21 cellular contexts compared by ENCODE assay signal in genomic region chr14:39884091-39884490, GRCh38.
"Had no signal": no experiment of that assay in that cellular context is flagged by ENCODE, and none has a peak within 500 bp of the region (broad histone marks: within the 10 kb centered on the region; RNA-seq: fewer than 3 reads in every experiment).

No MANE protein-coding gene starts in this region.

- H3K4me3 Mint-ChIP-seq: naive thymus-derived CD4-positive, alpha-beta T cell; nephron progenitor cell; stimulated activated naive B cell treated with anti-CD40 and anti-IgM and Interleukin-4, amounts not matched to agents 10 μg/mL and 1 μg/mL and 100 μg/mL, for 72 hours; stimulated activated naive CD8-positive, alpha-beta T cell treated with anti-CD3 and anti-CD28 coated beads, Interleukin-15, amount 100 ng/mL, for 72 hours had no signal

- DNase-seq: cortex of kidney; dorsolateral prefrontal cortex; effector CD8-positive, alpha-beta T cell; foreskin melanocyte; head of caudate nucleus; left colon; left ventricle myocardium superior; naive thymus-derived CD4-positive, alpha-beta T cell; nephron progenitor cell; posterior cingulate gyrus; sigmoid colon; stimulated activated CD4-positive, alpha-beta T cell treated with anti-CD3 and anti-CD28 coated beads, Interleukin-2, amount 100 ng/mL, for 24 hours; stimulated activated CD4-positive, alpha-beta T cell treated with anti-CD3 and anti-CD28 coated beads, Interleukin-4, amount 100 ng/mL, for 4 hours; stimulated activated naive B cell treated with anti-CD40 and anti-IgM and Interleukin-4, amounts not matched to agents 10 μg/mL and 1 μg/mL and 100 μg/mL, for 72 hours; stimulated activated naive CD8-positive, alpha-beta T cell treated with anti-CD3 and anti-CD28 coated beads, Interleukin-15, amount 100 ng/mL, for 72 hours; testis had no signal

- H3K4me2 ChIP-seq: hepatocyte had no signal

- H3K27me3 ChIP-seq: dorsolateral prefrontal cortex, hepatocyte, neutrophil, right atrium auricular region, sigmoid colon, testis, tibial nerve had no signal

- H3K4me3 ChIP-seq: dorsolateral prefrontal cortex, hepatocyte, right atrium auricular region, sigmoid colon, skin epidermis, testis, tibial nerve had no signal

- H3K9me3 ChIP-seq: neutrophil, sigmoid colon, testis had no signal

- H3K36me3 ChIP-seq: neutrophil, right atrium auricular region, sigmoid colon, tibial nerve had no signal

- H3K27ac ChIP-seq: dorsolateral prefrontal cortex, hepatocyte, neutrophil, right atrium auricular region, sigmoid colon, skin epidermis, testis, tibial nerve had no signal

- H3K4me1 Mint-ChIP-seq: naive thymus-derived CD4-positive, alpha-beta T cell; nephron progenitor cell; stimulated activated naive B cell treated with anti-CD40 and anti-IgM and Interleukin-4, amounts not matched to agents 10 μg/mL and 1 μg/mL and 100 μg/mL, for 72 hours; stimulated activated naive CD8-positive, alpha-beta T cell treated with anti-CD3 and anti-CD28 coated beads, Interleukin-15, amount 100 ng/mL, for 72 hours had no signal

- H3K4me1 ChIP-seq: right atrium auricular region, sigmoid colon, testis, tibial nerve had no signal

- H3K79me2 ChIP-seq: hepatocyte had no signal

- H2AFZ ChIP-seq: hepatocyte had no signal

- ATAC-seq: left colon; left ventricle myocardium superior; naive thymus-derived CD4-positive, alpha-beta T cell; stimulated activated naive B cell treated with anti-CD40 and anti-IgM and Interleukin-4, amounts not matched to agents 10 μg/mL and 1 μg/mL and 100 μg/mL, for 72 hours; stimulated activated naive CD8-positive, alpha-beta T cell treated with anti-CD3 and anti-CD28 coated beads, Interleukin-15, amount 100 ng/mL, for 72 hours had no signal

- H3K36me3 Mint-ChIP-seq: stimulated activated naive B cell treated with anti-CD40 and anti-IgM and Interleukin-4, amounts not matched to agents 10 μg/mL and 1 μg/mL and 100 μg/mL, for 72 hours had no signal

- H3K27ac Mint-ChIP-seq: nephron progenitor cell; stimulated activated naive CD8-positive, alpha-beta T cell treated with anti-CD3 and anti-CD28 coated beads, Interleukin-15, amount 100 ng/mL, for 72 hours had no signal

- H3K27me3 Mint-ChIP-seq: naive thymus-derived CD4-positive, alpha-beta T cell; stimulated activated naive B cell treated with anti-CD40 and anti-IgM and Interleukin-4, amounts not matched to agents 10 μg/mL and 1 μg/mL and 100 μg/mL, for 72 hours; stimulated activated naive CD8-positive, alpha-beta T cell treated with anti-CD3 and anti-CD28 coated beads, Interleukin-15, amount 100 ng/mL, for 72 hours had no signal
